17 cellular contexts compared by ENCODE assay signal in genomic region chr6:147169529-147169928, GRCh38. TPM values are rescaled to one million over a fixed set of nuclear protein-coding genes. Genes with fewer than 3 reads are reported as not detected.
A peak's percentile ranks its signal among the peaks of the same experiment; 100 is the strongest.
DNase-seq lines count a peak whose midpoint lies in the region; ATAC-seq, FAIRE-seq and TF ChIP-seq lines count a peak whose summit lies in the region.
"Had no signal": no experiment of that assay in that cellular context is flagged by ENCODE, and none has a peak within 500 bp of the region (broad histone marks: within the 10 kb centered on the region; RNA-seq: fewer than 3 reads in every experiment).

No MANE protein-coding gene starts in this region.

- H3K14ac ChIP-seq in IMR-90 (replicated peaks; ENCODE audit: low read depth, low read length) = peak overlapping the region; percentile 93; the same call in 1 of the 2 replicates

- TF ChIP-seq CTCF in A549 (IDR thresholded peaks at IDR 0.05) (no peak), IMR-90 (conservative IDR thresholded peaks at IDR 0.05; ENCODE audit: low read depth, low read length) (no peak), osteocyte (IDR thresholded peaks at IDR 0.05) (no peak)

- CTCF ChIA-PET in A549 (lab: Yijun Ruan, JAX) = no interaction called here
- CTCF ChIA-PET in IMR-90 (lab: Yijun Ruan, JAX) = interaction anchor here (0.5 to 1.8 kb wide), 2 partner anchors 10 to 85 kb away, joined by 3 to 5 read pairs; no protein-coding TSS in a partner anchor

- H4K91ac ChIP-seq in IMR-90 (ENCODE audit: insufficient read depth, low read depth, low read length) = peak overlapping the region; percentile 84

- H3K9me3 ChIP-seq in A549 = no peaks in the 10 kb centered on the region
- no peaks in the 10 kb centered on the region for H3K9me3 ChIP-seq in IMR-90 (ENCODE audit: control insufficient read depth, insufficient read depth, low read length)

- no peaks in the 10 kb centered on the region for H3K27me3 ChIP-seq in IMR-90 (ENCODE audit: control insufficient read depth, insufficient read depth, low read length)

- no peak overlapping the region for H2AFZ ChIP-seq in IMR-90 (replicated peaks; ENCODE audit: low read length, poor library complexity)

- BruUV-seq in IMR-90 (replicated peaks; lab: Mats Ljungman, UMichigan) = no TSS peak

- H3K23ac ChIP-seq in IMR-90 (ENCODE audit: low read depth, low read length) = no peak overlapping the region; the same call in 1 of the 2 replicates

- intact Hi-C loops in IMR-90 (cut with micrococcal nuclease) = no loop called here

- TF ChIP-seq RAD21 in A549 (conservative IDR thresholded peaks at IDR 0.05 in 1 of 2, IDR thresholded peaks at IDR 0.05 in 1 of 2) (no peak), IMR-90 (IDR thresholded peaks at IDR 0.05; ENCODE audit: low read length) (no peak)

- peak overlapping the region; percentile 89; the same call in 1 of the 2 replicates for H3K4ac ChIP-seq in IMR-90 (ENCODE audit: low read depth, low read length)

- FAIRE-seq in A549 (lab: Jason Lieb, UNC) (no peak), GM19239 (lab: Jason Lieb, UNC) (no peak)
- FAIRE-seq: G401.6, GM12891 had no signal

- TF ChIP-seq EP300 in A549 (IDR thresholded peaks at IDR 0.05) = no peak

- H3K9ac ChIP-seq in IMR-90 (ENCODE audit: low read depth, low read length) = no peak overlapping the region

- peak overlapping the region; percentile 95 for H2BK20ac ChIP-seq in IMR-90 (ENCODE audit: low read depth, low read length)

- H3K4me1 ChIP-seq in A549 (peaks cover 19% of the 10 kb centered on the region; the same call in 2 of the 3 replicates), IMR-90 (ENCODE audit: control insufficient read depth, insufficient read depth, low read length) (peaks cover 12% of the 10 kb centered on the region)

- WGBS in A549 (ENCODE audit: missing lambda C conversion rate) = 89% methylated on average over 1 of the region's 1 CpG
- no CpG with 5 or more reads among the region's 1 CpG for WGBS in IMR-90 (ENCODE audit: extremely low coverage in 2 of 2, insufficient read length in 1 of 2), 2 experiments

- peak overlapping the region; percentile 49; the same call in 1 of the 2 replicates for H2AK5ac ChIP-seq in IMR-90 (ENCODE audit: low read depth, low read length)

- peak overlapping the region; percentile 95 for H2BK15ac ChIP-seq in IMR-90 (ENCODE audit: low read depth, low read length)

- H3K9me3 Mint-ChIP-seq in osteocyte (ENCODE audit: unreplicated experiment) = no peaks in the 10 kb centered on the region
- H3K9me3 Mint-ChIP-seq: CD4-positive, alpha-beta T cell had no signal

- H4K20me1 ChIP-seq in IMR-90 (ENCODE audit: insufficient read depth, low read length) = no peaks in the 10 kb centered on the region

- no peaks in the 10 kb centered on the region for H3K36me3 Mint-ChIP-seq in osteocyte (ENCODE audit: unreplicated experiment)

- no peak overlapping the region for H2AK9ac ChIP-seq in IMR-90 (replicated peaks; ENCODE audit: low read depth, low read length, poor library complexity)

- peaks cover 0 to 3% of the 10 kb centered on the region in 2 experiments; a peak in 1 of 4 replicates for H3K79me1 ChIP-seq in IMR-90 (ENCODE audit: low read depth in 1 of 2, low read length in 2 of 2)

- peak overlapping the region; percentile 82 for H3K27ac Mint-ChIP-seq in osteocyte (ENCODE audit: unreplicated experiment)
- H3K27ac Mint-ChIP-seq: B cell; CD4-positive, alpha-beta T cell had no signal

- H2BK120ac ChIP-seq in IMR-90 (ENCODE audit: low read depth, low read length) = peak overlapping the region; percentile 97

- TF ChIP-seq POLR2A in A549 (IDR thresholded peaks at IDR 0.05; ENCODE audit: low read length) (no peak), IMR-90 (IDR thresholded peaks at IDR 0.05; ENCODE audit: low read depth, low read length) (no peak)

- peak overlapping the region; percentile 76; the same call in 1 of the 2 replicates for H4K5ac ChIP-seq in IMR-90 (ENCODE audit: low read depth, low read length)

- dilution Hi-C loops in IMR-90 (cut with HindIII; ENCODE audit: low sequenced_read_pairs, unreplicated experiment) = no loop called here

- H2BK5ac ChIP-seq in IMR-90 (ENCODE audit: low read depth, low read length, poor library complexity, severe bottlenecking) = peak overlapping the region; percentile 98

- no peak overlapping the region for H3K4me2 ChIP-seq in A549
- no peak overlapping the region for H3K4me2 ChIP-seq in IMR-90 (ENCODE audit: low read depth, low read length)

- in situ Hi-C loops in IMR-90 (cut with MboI; ENCODE audit: low sequenced_read_pairs) = no loop called here

- H3K4me3 Mint-ChIP-seq in osteocyte (ENCODE audit: unreplicated experiment) = no peak overlapping the region
- H3K4me3 Mint-ChIP-seq: B cell; CD4-positive, alpha-beta T cell had no signal

- no peak overlapping the region for H3K4me3 ChIP-seq in A549
- no peak overlapping the region for H3K4me3 ChIP-seq in IMR-90 (ENCODE audit: insufficient read depth, low read depth, low read length)

- H4K8ac ChIP-seq in IMR-90 (ENCODE audit: low read depth in 2 of 2, low read length in 2 of 2) = peak overlapping the region; percentile 31 to 78; a peak in 3 of 4 replicates

- no peaks in the 10 kb centered on the region for H3K27me3 Mint-ChIP-seq in osteocyte (ENCODE audit: unreplicated experiment)
- H3K27me3 Mint-ChIP-seq: B cell; CD4-positive, alpha-beta T cell had no signal

- H3K36me3 ChIP-seq in IMR-90 (ENCODE audit: control insufficient read depth, insufficient read depth, low read length) = no peaks in the 10 kb centered on the region

- H3K27ac ChIP-seq in A549 (peak overlapping the region; percentile 61 to 63; a peak in 3 of 6 replicates), IMR-90 (ENCODE audit: insufficient read depth, low read length) (peak overlapping the region; percentile 79; the same call in 1 of the 2 replicates), epithelial cell of prostate (peak overlapping the region; percentile 81)
- H3K27ac ChIP-seq: HL-60 had no signal

- peaks cover 39% of the 10 kb centered on the region for H3K4me1 Mint-ChIP-seq in osteocyte (ENCODE audit: unreplicated experiment)
- H3K4me1 Mint-ChIP-seq: B cell had no signal

- no peak for DNase-seq in A549 (ENCODE audit: low read depth in 1 of 2, low spot score in 1 of 2)
- no peak for DNase-seq in IMR-90
- no peak for DNase-seq in epithelial cell of prostate (ENCODE audit: low read depth, low spot score)
- DNase-seq in osteocyte (ENCODE audit: extremely low spot score, unreplicated experiment) = no peak
- no peak for DNase-seq in GM19239 (ENCODE audit: insufficient read length, low spot score)
- no peak for DNase-seq in central memory CD4-positive, alpha-beta T cell
- DNase-seq in SKM-1 treated with dmso at 0.1 percent for 144 hours (lab: John Stamatoyannopoulos, UW; ENCODE audit: unreplicated experiment) = no peak
- no peak for DNase-seq in HCEC 1CT
- DNase-seq: 8988T; C1 segment of cervical spinal cord; CD4-positive, alpha-beta T cell; DMS79 had no signal

- POLR2A ChIA-PET in A549 (lab: Yijun Ruan, JAX) (no interaction called here), IMR-90 (lab: Charles Lee; ENCODE audit: unreplicated experiment) (interaction anchor here (1.0 kb wide), 1 partner anchor 13 kb away, joined by 3 read pairs; no protein-coding TSS in a partner anchor)

- ATAC-seq in A549 (no peak), IMR-90 (ENCODE audit: low read depth) (no peak)
- ATAC-seq: HCT116 had no signal

- no peaks in the 10 kb centered on the region; the same call in 1 of the 2 replicates for H3K9me1 ChIP-seq in IMR-90 (ENCODE audit: insufficient read depth, low read length)

- peak overlapping the region; percentile 99 for H3K18ac ChIP-seq in IMR-90 (ENCODE audit: low read depth, low read length)

- no peak overlapping the region for H3K56ac ChIP-seq in IMR-90 (ENCODE audit: extremely low read depth, insufficient read depth, low read length)

TF ChIP-seq in A549, 52 proteins besides CTCF, POLR2A, EP300 and RAD21 (continues in another document):
- no peak for TF ChIP-seq CBX8 (IDR thresholded peaks at IDR 0.05)
- no peak for TF ChIP-seq RNF2 (IDR thresholded peaks at IDR 0.05; ENCODE audit: borderline replicate concordance, low read depth)
- TF ChIP-seq, protein P1, sequence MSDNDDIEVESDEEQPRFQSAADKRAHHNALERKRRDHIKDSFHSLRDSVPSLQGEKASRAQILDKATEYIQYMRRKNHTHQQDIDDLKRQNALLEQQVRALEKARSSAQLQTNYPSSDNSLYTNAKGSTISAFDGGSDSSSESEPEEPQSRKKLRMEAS (IDR thresholded peaks at IDR 0.05) = no peak
- TF ChIP-seq, protein P2, sequence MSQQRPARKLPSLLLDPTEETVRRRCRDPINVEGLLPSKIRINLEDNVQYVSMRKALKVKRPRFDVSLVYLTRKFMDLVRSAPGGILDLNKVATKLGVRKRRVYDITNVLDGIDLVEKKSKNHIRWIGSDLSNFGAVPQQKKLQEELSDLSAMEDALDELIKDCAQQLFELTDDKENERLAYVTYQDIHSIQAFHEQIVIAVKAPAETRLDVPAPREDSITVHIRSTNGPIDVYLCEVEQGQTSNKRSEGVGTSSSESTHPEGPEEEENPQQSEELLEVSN (IDR thresholded peaks at IDR 0.05; ENCODE audit: borderline replicate concordance, low read depth) = no peak
- no peak for TF ChIP-seq SMC3 (IDR thresholded peaks at IDR 0.05)

TF ChIP-seq in IMR-90, 13 proteins besides CTCF, POLR2A, EP300 and RAD21 (continues in another document):
- TF ChIP-seq BHLHE40 (IDR thresholded peaks at IDR 0.05; ENCODE audit: low read depth, low read length) (no peak), RCOR1 (IDR thresholded peaks at IDR 0.05; ENCODE audit: insufficient replicate concordance, low read length) (no peak), CHD1 (IDR thresholded peaks at IDR 0.05; ENCODE audit: low read depth, low read length) (no peak), ELK1 (IDR thresholded peaks at IDR 0.05; ENCODE audit: borderline replicate concordance, low read depth, low read length) (no peak)

RNA-seq across cellular contexts. Expression of gene STXBP5, which starts 34.7 kb away (rescaled TPM):
- 17.8 and 23.6 TPM in 2 replicates for polyA plus RNA-seq in A549 (2011; rRNA removed)
- 3.6 TPM in 2 replicates for polyA plus RNA-seq in A549 (2012; cell fraction: cytosol; rRNA removed)
- 2.5 and 3.6 TPM in 2 replicates for polyA plus RNA-seq in A549 (2012; cell fraction: nucleus; rRNA removed)
- 8.7 to 10.8 TPM (median 10.7 TPM) in 3 replicates for polyA plus RNA-seq in A549 (2017; fragmentation: RNase III; extraction: RNeasy Plus Mini Kit Qiagen cat#74134 plus additional on column Dnase treatment)
- polyA minus RNA-seq in A549 (2011; rRNA and poly(A)+ RNA removed) = 27.4 and 33.1 TPM in 2 replicates
- 46.4 and 48.0 TPM in 2 replicates for total RNA-seq in IMR-90 (2012; rRNA removed)
- 11.3 and 13.2 TPM in 2 replicates for polyA plus RNA-seq in IMR-90 (2012; rRNA removed)
- 2.4 and 5.7 TPM in 2 replicates for polyA plus RNA-seq in IMR-90 (2012; cell fraction: cytosol; rRNA removed)
- polyA plus RNA-seq in IMR-90 (2012; cell fraction: nucleus; rRNA removed; ENCODE audit: low replicate concordance) = 3.6 and 31.2 TPM in 2 replicates
- 32.2 and 34.8 TPM in 2 replicates for total RNA-seq in osteocyte
